In genomic region chr13:87078947-87079795, GRCh38 we compare ENCODE assay signal across 27 cellular contexts.
"Had no signal": no experiment of that assay in that cellular context is flagged by ENCODE, and none has a peak within 500 bp of the region (broad histone marks: within the 10 kb centered on the region; RNA-seq: fewer than 3 reads in every experiment).

No MANE protein-coding gene starts in this region.

- H3K36me3 Mint-ChIP-seq: activated naive CD8-positive, alpha-beta T cell treated with anti-CD3 and anti-CD28 coated beads for 36 hours; brain; immature natural killer cell; natural killer cell treated with Interleukin-12 subunit alpha and Interleukin-12 subunit beta and Interleukin-15 and Interleukin-18, amount 100 ng/mL, for 72 hours; stimulated activated memory B cell treated with anti-CD40 and anti-IgM and Interleukin-4, amounts not matched to agents 10 μg/mL and 1 μg/mL and 100 μg/mL, for 72 hours had no signal

- H3K9me3 Mint-ChIP-seq: natural killer cell treated with Interleukin-12 subunit alpha and Interleukin-12 subunit beta and Interleukin-15 and Interleukin-18, amount 100 ng/mL, for 72 hours had no signal

- H3K36me3 ChIP-seq: adrenal gland, gastroesophageal sphincter, sigmoid colon, upper lobe of left lung had no signal

- H3K27ac ChIP-seq: adrenal gland, gastroesophageal sphincter, sigmoid colon, upper lobe of left lung, VCaP had no signal

- H3K27me3 ChIP-seq: adrenal gland, gastroesophageal sphincter, sigmoid colon, upper lobe of left lung had no signal

- H3K27me3 Mint-ChIP-seq: activated naive CD8-positive, alpha-beta T cell treated with anti-CD3 and anti-CD28 coated beads for 36 hours; brain; natural killer cell treated with Interleukin-12 subunit alpha and Interleukin-12 subunit beta and Interleukin-15 and Interleukin-18, amount 100 ng/mL, for 72 hours; stimulated activated memory B cell treated with anti-CD40 and anti-IgM and Interleukin-4, amounts not matched to agents 10 μg/mL and 1 μg/mL and 100 μg/mL, for 72 hours; stimulated activated naive CD8-positive, alpha-beta T cell treated with anti-CD3 and anti-CD28 coated beads, Interleukin-15, amount 100 ng/mL, for 72 hours had no signal

- DNase-seq: activated CD4-positive, alpha-beta T cell treated with anti-CD3 and anti-CD28 coated beads for 4 hours; activated CD4-positive, alpha-beta T cell treated with anti-CD3 and anti-CD28 coated beads, Interleukin-2, amount 50 U/mL, for 48 hours; activated CD8-positive, alpha-beta memory T cell treated with anti-CD3 and anti-CD28 coated beads for 24 hours; activated effector memory CD4-positive, alpha-beta T cell treated with Interleukin-2 at 50 U/mL for 16 hours; activated naive CD4-positive, alpha-beta T cell treated with Interleukin-2 at 50 U/mL for 16 hours; activated naive CD8-positive, alpha-beta T cell treated with anti-CD3 and anti-CD28 coated beads for 36 hours; adrenal gland; cortex of kidney; hypothalamus; immature natural killer cell; mesendoderm; sigmoid colon; small intestine; stimulated activated CD4-positive, alpha-beta T cell treated with anti-CD3 and anti-CD28 coated beads, Interleukin-4, amount 100 ng/mL, for 4 hours; stimulated activated CD8-positive, alpha-beta memory T cell treated with anti-CD3 and anti-CD28 coated beads, Interleukin-4, amount 100 ng/mL, for 48 hours; stimulated activated naive CD8-positive, alpha-beta T cell treated with anti-CD3 and anti-CD28 coated beads, Interleukin-15, amount 100 ng/mL, for 72 hours; substantia nigra; T-helper 1 cell had no signal

- H3K27ac Mint-ChIP-seq: activated naive CD8-positive, alpha-beta T cell treated with anti-CD3 and anti-CD28 coated beads for 36 hours; brain; immature natural killer cell; natural killer cell treated with Interleukin-12 subunit alpha and Interleukin-12 subunit beta and Interleukin-15 and Interleukin-18, amount 100 ng/mL, for 72 hours; stimulated activated memory B cell treated with anti-CD40 and anti-IgM and Interleukin-4, amounts not matched to agents 10 μg/mL and 1 μg/mL and 100 μg/mL, for 72 hours; stimulated activated naive CD8-positive, alpha-beta T cell treated with anti-CD3 and anti-CD28 coated beads, Interleukin-15, amount 100 ng/mL, for 72 hours had no signal

- H3K4me1 ChIP-seq: adrenal gland, gastroesophageal sphincter, sigmoid colon, upper lobe of left lung had no signal

- FAIRE-seq: endothelial cell of umbilical vein, small intestine had no signal

- H3K4me1 Mint-ChIP-seq: activated naive CD8-positive, alpha-beta T cell treated with anti-CD3 and anti-CD28 coated beads for 36 hours; brain; immature natural killer cell; stimulated activated memory B cell treated with anti-CD40 and anti-IgM and Interleukin-4, amounts not matched to agents 10 μg/mL and 1 μg/mL and 100 μg/mL, for 72 hours; stimulated activated naive CD8-positive, alpha-beta T cell treated with anti-CD3 and anti-CD28 coated beads, Interleukin-15, amount 100 ng/mL, for 72 hours had no signal

- H3K9me3 ChIP-seq: adrenal gland, gastroesophageal sphincter, mucosa of descending colon, sigmoid colon, upper lobe of left lung had no signal

- ATAC-seq: gastroesophageal sphincter; mucosa of descending colon; stimulated activated memory B cell treated with anti-CD40 and anti-IgM and Interleukin-4, amounts not matched to agents 10 μg/mL and 1 μg/mL and 100 μg/mL, for 72 hours; stimulated activated naive CD8-positive, alpha-beta T cell treated with anti-CD3 and anti-CD28 coated beads, Interleukin-15, amount 100 ng/mL, for 72 hours had no signal

- H3K4me3 Mint-ChIP-seq: activated naive CD8-positive, alpha-beta T cell treated with anti-CD3 and anti-CD28 coated beads for 36 hours; brain; immature natural killer cell; natural killer cell treated with Interleukin-12 subunit alpha and Interleukin-12 subunit beta and Interleukin-15 and Interleukin-18, amount 100 ng/mL, for 72 hours; stimulated activated memory B cell treated with anti-CD40 and anti-IgM and Interleukin-4, amounts not matched to agents 10 μg/mL and 1 μg/mL and 100 μg/mL, for 72 hours; stimulated activated naive CD8-positive, alpha-beta T cell treated with anti-CD3 and anti-CD28 coated beads, Interleukin-15, amount 100 ng/mL, for 72 hours had no signal

- H3K4me3 ChIP-seq: adrenal gland, gastroesophageal sphincter, lung, mucosa of descending colon, sigmoid colon, upper lobe of left lung had no signal
